ENCODE assay signal across 8 cellular contexts in the genomic region with DNA sequence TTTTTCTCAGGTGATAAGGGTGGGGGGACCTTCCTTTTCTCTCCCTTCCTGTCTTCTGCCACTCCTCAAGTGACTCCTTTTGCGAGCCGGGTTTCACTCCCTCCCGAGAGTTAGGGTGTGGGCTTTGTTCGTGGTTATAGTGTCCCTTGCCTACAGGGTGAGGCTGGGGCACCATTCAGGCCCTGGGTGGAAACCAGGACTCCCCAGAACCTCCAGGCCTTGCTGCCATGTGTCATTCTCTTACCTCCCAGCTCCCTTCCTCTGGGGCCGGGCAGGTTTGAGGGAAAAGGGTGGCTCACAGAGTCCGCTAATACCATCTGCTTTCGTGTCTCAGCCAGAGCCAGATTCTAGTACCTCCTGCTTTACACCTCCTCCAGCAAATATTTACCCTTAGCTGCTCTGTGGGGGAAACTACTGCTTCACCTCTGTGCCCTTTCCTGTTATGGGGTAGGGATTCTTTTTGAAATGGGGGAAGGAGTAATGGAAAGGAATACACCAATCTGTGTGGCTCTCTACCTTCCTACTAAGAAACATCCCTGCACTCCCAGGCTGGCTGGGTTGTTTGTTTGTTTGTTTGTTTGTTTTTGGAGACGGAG. TPM values are rescaled to one million over a fixed set of nuclear protein-coding genes. Genes with fewer than 3 reads are reported as not detected.
DNase-seq lines count a peak whose midpoint lies in the region; ATAC-seq and TF ChIP-seq lines count a peak whose summit lies in the region.

No MANE protein-coding gene starts in this region.

- no peak overlapping the region for H2BK15ac ChIP-seq in neuronal stem cell (ENCODE audit: low read length)

- peak overlapping the region; percentile 41 for H3K18ac ChIP-seq in neuronal stem cell (ENCODE audit: low read length)

- no peak overlapping the region for H3K9ac ChIP-seq in OCI-LY3 (ENCODE audit: low read length)
- H3K9ac ChIP-seq in endocrine pancreas (ENCODE audit: control insufficient read depth, insufficient read depth, low read length), result peak overlapping the region; percentile 39
- no peak overlapping the region for H3K9ac ChIP-seq in neuronal stem cell (ENCODE audit: low read depth, low read length, poor library complexity)

- H3K79me1 ChIP-seq in neuronal stem cell (ENCODE audit: low read depth, low read length), result peaks cover 3% of the 10 kb centered on the region

- H2BK12ac ChIP-seq in neuronal stem cell (ENCODE audit: low read length), result no peak overlapping the region

- ATAC-seq in HG03521 (IDR thresholded peaks at IDR 0.05; ENCODE audit: unreplicated experiment) (no peak), HG03095 (IDR thresholded peaks at IDR 0.05; ENCODE audit: unreplicated experiment) (no peak)

- H3K23ac ChIP-seq in neuronal stem cell (ENCODE audit: low read depth, low read length, poor library complexity), result no peak overlapping the region

- no peak overlapping the region for H4K91ac ChIP-seq in neuronal stem cell (ENCODE audit: low read depth, low read length, poor library complexity)

- peak; percentile 84 for DNase-seq in DMS 273 (lab: John Stamatoyannopoulos, UW; ENCODE audit: unreplicated experiment)
- DNase-seq in neuronal stem cell (ENCODE audit: low spot score), result no peak
- no peak for DNase-seq in 8988T
- DNase-seq in Ammon's horn (ENCODE audit: low spot score), result no peak

- H3K4me3 ChIP-seq in OCI-LY3 (ENCODE audit: low read length), result peak overlapping the region; percentile 99; the same call in 1 of the 2 replicates
- H3K4me3 ChIP-seq in endocrine pancreas (ENCODE audit: control insufficient read depth, insufficient read depth, low read length), result peak overlapping the region; percentile 93
- H3K4me3 ChIP-seq in neuronal stem cell (ENCODE audit: low read length in 2 of 2), result peak overlapping the region; percentile 62 to 100

- H3K14ac ChIP-seq in neuronal stem cell (ENCODE audit: low read length), result no peak overlapping the region

- no peak overlapping the region for H2BK120ac ChIP-seq in neuronal stem cell (ENCODE audit: low read depth, low read length)

- no peak overlapping the region for H2BK5ac ChIP-seq in neuronal stem cell (ENCODE audit: low read length)

- no CpG with 5 or more reads among the region's 8 CpGs for WGBS in neuronal stem cell (ENCODE audit: extremely low coverage in 2 of 2, insufficient read length in 2 of 2, insufficient replicate concordance in 1 of 2), 2 donors

- peaks cover 78% of the 10 kb centered on the region for H3K79me2 ChIP-seq in OCI-LY3 (ENCODE audit: low read length)

- H2AK5ac ChIP-seq in neuronal stem cell (ENCODE audit: low read depth, low read length), result no peak overlapping the region

- no peak overlapping the region for H2AFZ ChIP-seq in OCI-LY3 (ENCODE audit: low read depth, low read length)
- no peak overlapping the region for H2AFZ ChIP-seq in neuronal stem cell (ENCODE audit: low read length)

- H3K4me2 ChIP-seq in OCI-LY3 (ENCODE audit: low read length) (peak overlapping the region; percentile 94; the same call in 1 of the 2 replicates), neuronal stem cell (ENCODE audit: insufficient read depth, low read length, poor library complexity, severe bottlenecking) (peak overlapping the region; percentile 74)

- peaks cover 49% of the 10 kb centered on the region for H3K4me1 ChIP-seq in OCI-LY3 (ENCODE audit: low read length)
- H3K4me1 ChIP-seq in endocrine pancreas (ENCODE audit: control insufficient read depth, insufficient read depth, low read length), result no peaks in the 10 kb centered on the region
- H3K4me1 ChIP-seq in neuronal stem cell (ENCODE audit: control insufficient read depth in 2 of 2, insufficient read depth in 1 of 2, low read depth in 1 of 2, low read length in 2 of 2), result peaks cover 8 to 32% of the 10 kb centered on the region in 2 donors

- H4K20me1 ChIP-seq in OCI-LY3 (ENCODE audit: insufficient read depth, low read length), result peaks cover 58% of the 10 kb centered on the region

- TF ChIP-seq CTCF in OCI-LY3 (IDR thresholded peaks at IDR 0.05; ENCODE audit: low read depth, low read length), result no peak

- H3K36me3 ChIP-seq in OCI-LY3 (replicated peaks; ENCODE audit: low read depth, low read length), result peaks cover 29% of the 10 kb centered on the region
- no peaks in the 10 kb centered on the region for H3K36me3 ChIP-seq in endocrine pancreas (ENCODE audit: control insufficient read depth, insufficient read depth, low read length)
- peaks cover 2 to 34% of the 10 kb centered on the region in 2 donors for H3K36me3 ChIP-seq in neuronal stem cell (replicated peaks in 1 of 2; ENCODE audit: control insufficient read depth in 2 of 2, insufficient read depth in 2 of 2, low read length in 2 of 2)

- H3K4ac ChIP-seq in neuronal stem cell (ENCODE audit: low read length), result no peak overlapping the region

- H3K27ac ChIP-seq in OCI-LY3 (ENCODE audit: low read length) (no peak overlapping the region), neuronal stem cell (replicated peaks; ENCODE audit: low read length) (no peak overlapping the region)

- H3K27me3 ChIP-seq in OCI-LY3 (ENCODE audit: low read depth, low read length), result no peaks in the 10 kb centered on the region
- H3K27me3 ChIP-seq in endocrine pancreas (ENCODE audit: control insufficient read depth, insufficient read depth, low read length), result no peaks in the 10 kb centered on the region
- H3K27me3 ChIP-seq in neuronal stem cell (ENCODE audit: control insufficient read depth in 3 of 3, insufficient read depth in 3 of 3, low read depth in 1 of 3, low read length in 3 of 3), result no peaks in the 10 kb centered on the region

- no peak overlapping the region for H4K8ac ChIP-seq in neuronal stem cell (ENCODE audit: low read depth, low read length)

- H3K9me3 ChIP-seq in OCI-LY3 (ENCODE audit: insufficient read depth, low read length), result no peaks in the 10 kb centered on the region
- H3K9me3 ChIP-seq in endocrine pancreas (ENCODE audit: control insufficient read depth, low read length), result no peaks in the 10 kb centered on the region
- no peaks in the 10 kb centered on the region for H3K9me3 ChIP-seq in neuronal stem cell (replicated peaks in 1 of 2; ENCODE audit: control insufficient read depth in 2 of 2, insufficient read depth in 1 of 2, low read depth in 1 of 2, low read length in 2 of 2)

RNA-seq across cellular contexts. Expression of gene ACTN4, which starts 2.8 kb away (rescaled TPM):
- 205 TPM for polyA plus RNA-seq in neuronal stem cell (2013, experiment 1 of 2)
- polyA plus RNA-seq in neuronal stem cell (2013, experiment 2 of 2), result 200 TPM

RNA-seq across cellular contexts. Expression of gene EIF3K, which starts 31.3 kb away (rescaled TPM):
- polyA plus RNA-seq in neuronal stem cell (2013, experiment 1 of 2), result 218 TPM
- 210 TPM for polyA plus RNA-seq in neuronal stem cell (2013, experiment 2 of 2)

RNA-seq across cellular contexts. Expression of gene MAP4K1, which starts 32.5 kb away (rescaled TPM):
- 3.0 TPM for polyA plus RNA-seq in neuronal stem cell (2013, experiment 1 of 2)
- 3.5 TPM for polyA plus RNA-seq in neuronal stem cell (2013, experiment 2 of 2)
